17 cellular contexts compared by ENCODE assay signal in the genomic region with DNA sequence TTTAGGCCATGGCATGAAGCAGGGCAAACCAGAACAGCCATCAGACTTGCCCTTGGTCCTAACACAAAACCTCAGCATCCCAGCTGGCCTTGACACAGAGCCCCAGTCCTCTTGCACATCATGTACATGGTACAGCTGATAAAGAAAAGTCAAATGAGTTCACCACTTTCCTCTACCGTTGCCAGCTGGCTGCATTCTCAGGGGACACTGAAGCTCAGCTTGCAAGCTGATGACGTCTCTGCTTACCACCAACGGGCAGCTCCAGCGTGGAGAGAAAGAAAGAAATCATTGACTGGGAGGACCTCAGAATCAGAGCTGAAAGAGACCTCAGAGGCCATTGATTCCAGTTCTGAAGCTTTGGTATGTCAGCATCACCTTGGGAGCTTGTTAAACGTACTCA.
DNase-seq lines count a peak whose midpoint lies in the region; ATAC-seq and TF ChIP-seq lines count a peak whose summit lies in the region.
"Had no signal": no experiment of that assay in that cellular context is flagged by ENCODE, and none has a peak within 500 bp of the region (broad histone marks: within the 10 kb centered on the region; RNA-seq: fewer than 3 reads in every experiment).

No MANE protein-coding gene starts in this region.

- H3K4me3 ChIP-seq in HEK293 (ENCODE audit: low read depth, low read length): no peak overlapping the region
- H3K4me3 ChIP-seq in sigmoid colon: no peak overlapping the region
- no peak overlapping the region for H3K4me3 ChIP-seq in trophoblast cell (ENCODE audit: low read depth, low read length)
- H3K4me3 ChIP-seq: vagina had no signal

- H2AK5ac ChIP-seq in trophoblast cell (ENCODE audit: low read length): no peak overlapping the region

- CTCF ChIA-PET in HEK293 (lab: Yijun Ruan, JAX): interaction anchor here (4.0 kb wide), 1 partner anchor 11 kb away, joined by 11 read pairs; no protein-coding TSS in a partner anchor

- H2BK120ac ChIP-seq in trophoblast cell (ENCODE audit: insufficient read depth, low read length, poor library complexity): no peak overlapping the region

- H3K9ac ChIP-seq in trophoblast cell (ENCODE audit: low read length): no peak overlapping the region

- no peak overlapping the region for H2AFZ ChIP-seq in trophoblast cell (ENCODE audit: insufficient read depth, low read length, poor library complexity)

- no peaks in the 10 kb centered on the region for H3K9me3 ChIP-seq in HEK293 (ENCODE audit: control insufficient read depth, insufficient read depth, low read depth, low read length)
- H3K9me3 ChIP-seq in sigmoid colon: no peaks in the 10 kb centered on the region
- H3K9me3 ChIP-seq in trophoblast cell (ENCODE audit: insufficient read depth, low read depth, low read length): no peaks in the 10 kb centered on the region
- H3K9me3 ChIP-seq: vagina had no signal

- no peak overlapping the region for H3K14ac ChIP-seq in trophoblast cell (ENCODE audit: low read length)

- H3K79me2 ChIP-seq in trophoblast cell (ENCODE audit: control insufficient read depth, insufficient read depth, low read length, poor library complexity): no peaks in the 10 kb centered on the region

- ATAC-seq in left cardiac atrium: peak; percentile 92 to 96
- ATAC-seq in GM21360 (IDR thresholded peaks at IDR 0.05; ENCODE audit: unreplicated experiment): no peak
- ATAC-seq in GM18867 (IDR thresholded peaks at IDR 0.05; ENCODE audit: unreplicated experiment): no peak
- ATAC-seq: activated CD4-positive, alpha-beta T cell treated with anti-CD3 and anti-CD28 coated beads for 36 hours had no signal

- TF ChIP-seq CTCF in HEK293 (tag by site-specific recombination; IDR thresholded peaks at IDR 0.05): no peak
- TF ChIP-seq CTCF in sigmoid colon (IDR thresholded peaks at IDR 0.05): no peak

- no peak overlapping the region for H3K4ac ChIP-seq in trophoblast cell (ENCODE audit: low read depth, low read length)

- H2BK12ac ChIP-seq in trophoblast cell (ENCODE audit: low read length): no peak overlapping the region

- no peak overlapping the region for H3K4me2 ChIP-seq in trophoblast cell (ENCODE audit: low read length)

- H3K27me3 ChIP-seq in sigmoid colon (no peaks in the 10 kb centered on the region), trophoblast cell (ENCODE audit: insufficient read depth, low read length) (no peaks in the 10 kb centered on the region)
- H3K27me3 ChIP-seq: brain microvascular endothelial cell, vagina had no signal

- no peaks in the 10 kb centered on the region for H3K4me1 ChIP-seq in HEK293 (ENCODE audit: control insufficient read depth, insufficient read depth, low read length)
- H3K4me1 ChIP-seq in sigmoid colon: peaks cover 0 to 12% (median 0%) of the 10 kb centered on the region in 4 donors
- peaks cover 0 to 2% of the 10 kb centered on the region in 2 experiments for H3K4me1 ChIP-seq in trophoblast cell (ENCODE audit: control insufficient read depth in 1 of 2, insufficient read depth in 2 of 2, low read length in 2 of 2)
- H3K4me1 ChIP-seq: vagina had no signal

- intact Hi-C loops in left cardiac atrium (cut with DNase I): no loop called here
- intact Hi-C loops in sigmoid colon (cut with DNase I): no loop called here

- H2BK5ac ChIP-seq in trophoblast cell (ENCODE audit: low read depth, low read length, poor library complexity): no peak overlapping the region

- H3K79me1 ChIP-seq in trophoblast cell (ENCODE audit: low read length): no peaks in the 10 kb centered on the region

- POLR2A ChIA-PET in HEK293 (lab: Yijun Ruan, JAX): no interaction called here

- H3K36me3 ChIP-seq in HEK293 (ENCODE audit: control insufficient read depth in 2 of 2, insufficient read depth in 1 of 2, low read length in 2 of 2) (no peaks in the 10 kb centered on the region), sigmoid colon (no peaks in the 10 kb centered on the region), trophoblast cell (ENCODE audit: control insufficient read depth in 1 of 2, insufficient read depth in 2 of 2, low read length in 2 of 2) (no peaks in the 10 kb centered on the region)
- H3K36me3 ChIP-seq: brain microvascular endothelial cell, vagina had no signal

- peak; percentile 21 for DNase-seq in NCI-H524 treated with DMSO at 0.1 percent for 48 hours (lab: John Stamatoyannopoulos, UW)
- peak; percentile 84 for DNase-seq in left cardiac atrium
- peak; percentile 70 for DNase-seq in sigmoid colon
- DNase-seq in trophoblast cell: no peak
- DNase-seq: activated CD4-positive, alpha-beta T cell treated with anti-CD3 and anti-CD28 coated beads for 36 hours; brain microvascular endothelial cell; EL; HFFc6; NCI-H1092 treated with DMSO at 0.1 percent for 48 hours; NCI-H510A; RPMI8226; stimulated activated naive CD4-positive, alpha-beta T cell treated with Interleukin-2 at 50 U/mL for 16 hours; T-helper 2 cell had no signal

- TF ChIP-seq POLR2A in sigmoid colon (IDR thresholded peaks at IDR 0.05): no peak

- H3K23ac ChIP-seq in trophoblast cell (ENCODE audit: low read length): no peak overlapping the region

- H4K12ac ChIP-seq in trophoblast cell (ENCODE audit: low read depth, low read length): no peak overlapping the region

- TF ChIP-seq EP300 in sigmoid colon (IDR thresholded peaks at IDR 0.05): no peak

- no peak overlapping the region for H3K18ac ChIP-seq in trophoblast cell (ENCODE audit: low read length)

- no peak overlapping the region for H4K8ac ChIP-seq in trophoblast cell (ENCODE audit: low read depth, low read length)

- no peak overlapping the region for H4K91ac ChIP-seq in trophoblast cell (ENCODE audit: low read depth, low read length)

- WGBS in sigmoid colon, 2 donors: 66 to 73% methylated on average over 5 of the region's 5 CpGs
- WGBS in trophoblast cell (ENCODE audit: extremely low coverage, insufficient coverage, insufficient read length): no CpG with 5 or more reads among the region's 5 CpGs

- H3K27ac ChIP-seq in HEK293 (ENCODE audit: extremely low read depth, low read depth, low read length) (no peak overlapping the region), sigmoid colon (peak overlapping the region in 1 of 4 donors; percentile 37), trophoblast cell (ENCODE audit: low read depth, low read length) (no peak overlapping the region)
- H3K27ac ChIP-seq: brain microvascular endothelial cell, vagina had no signal

TF ChIP-seq in HEK293, 187 proteins besides CTCF, POLR2A, EP300 and RAD21:
- TF ChIP-seq ZNF670 (tag by site-specific recombination; IDR thresholded peaks at IDR 0.05; ENCODE audit: low read depth): no peak
- TF ChIP-seq ZBTB48 (tag by site-specific recombination; IDR thresholded peaks at IDR 0.05): no peak
- no peak for TF ChIP-seq ZNF391 (tag by site-specific recombination; IDR thresholded peaks at IDR 0.05; ENCODE audit: borderline replicate concordance, low read depth)
- TF ChIP-seq SCRT2 (tag by site-specific recombination; IDR thresholded peaks at IDR 0.05): no peak
- TF ChIP-seq ZBTB17 (tag by site-specific recombination; IDR thresholded peaks at IDR 0.05): no peak
- no peak for TF ChIP-seq ZFHX2 (tag by site-specific recombination; conservative IDR thresholded peaks at IDR 0.05)
- no peak for TF ChIP-seq ZNF24 (tag by site-specific recombination; IDR thresholded peaks at IDR 0.05)
- TF ChIP-seq ZNF514 (tag by site-specific recombination; IDR thresholded peaks at IDR 0.05): no peak
- TF ChIP-seq ZNF138 (tag by site-specific recombination; IDR thresholded peaks at IDR 0.05; ENCODE audit: borderline replicate concordance): no peak
- TF ChIP-seq ZNF629 (tag by site-specific recombination; IDR thresholded peaks at IDR 0.05): 0 out of 2 replicates have a peak, but pooled peaks have one; percentile 21
- no peak for TF ChIP-seq SP3 (tag by site-specific recombination; IDR thresholded peaks at IDR 0.05)
- no peak for TF ChIP-seq ZNF416 (tag by site-specific recombination; IDR thresholded peaks at IDR 0.05)
- peak; percentile 33; the same call in 1 of the 2 replicates for TF ChIP-seq ZNF623 (tag by site-specific recombination; IDR thresholded peaks at IDR 0.05)
- TF ChIP-seq BCL11A (tag by site-specific recombination; IDR thresholded peaks at IDR 0.05; ENCODE audit: low read depth): no peak
- TF ChIP-seq ZNF621 (tag by site-specific recombination; IDR thresholded peaks at IDR 0.05): no peak
- TF ChIP-seq ZNF10 (tag by site-specific recombination; IDR thresholded peaks at IDR 0.05): no peak
TF ChIP-seq in HEK293: peak in this region for 2.

Comparison
In these comparisons a context has a peak if more than half of its experiments do, and no peak if none do; other contexts are left out.
1. DNase-seq: peak in NCI-H524 treated with DMSO at 0.1 percent for 48 hours (single experiment), left cardiac atrium (single experiment) and sigmoid colon (single experiment); none in trophoblast cell (0 of 2).
2. ATAC-seq: peak in left cardiac atrium (2 of 2); none in GM21360 (single experiment) and GM18867 (single experiment).